ENCODE assay signal across 30 cellular contexts in genomic region chr15:42201801-42202200, GRCh38. TPM values are rescaled to one million over a fixed set of nuclear protein-coding genes. Genes with fewer than 3 reads are reported as not detected.
"Had no signal": no experiment of that assay in that cellular context is flagged by ENCODE, and none has a peak within 500 bp of the region (broad histone marks: within the 10 kb centered on the region; RNA-seq: fewer than 3 reads in every experiment).

No MANE protein-coding gene starts in this region.

- H3K36me3 ChIP-seq: uterus had no signal

- H3K27me3 Mint-ChIP-seq: stimulated activated memory B cell treated with anti-CD40 and anti-IgM and Interleukin-4, amounts not matched to agents 10 μg/mL and 1 μg/mL and 100 μg/mL, for 72 hours; stimulated activated naive B cell treated with anti-CD40 and anti-IgM and Interleukin-4, amounts not matched to agents 10 μg/mL and 1 μg/mL and 100 μg/mL, for 72 hours; stimulated activated naive CD8-positive, alpha-beta T cell treated with anti-CD3 and anti-CD28 coated beads, Interleukin-15, amount 100 ng/mL, for 72 hours; stimulated activated naive CD8-positive, alpha-beta T cell treated with anti-CD3 and anti-CD28 coated beads, Interleukin-15, Interleukin-2, amounts not matched to agents 100 ng/mL and 50 ng/mL, for 24 hours; type B pancreatic cell had no signal

- ATAC-seq: stimulated activated effector memory CD8-positive, alpha-beta T cell treated with anti-CD3 and anti-CD28 coated beads, Interleukin-12 subunit alpha, Interleukin-12 subunit beta, amount 100 ng/mL, for 72 hours; stimulated activated memory B cell treated with anti-CD40 and anti-IgM and Interleukin-4, amounts not matched to agents 10 μg/mL and 1 μg/mL and 100 μg/mL, for 72 hours; stimulated activated naive B cell treated with anti-CD40 and anti-IgM and Interleukin-4, amounts not matched to agents 10 μg/mL and 1 μg/mL and 100 μg/mL, for 72 hours; stimulated activated naive CD8-positive, alpha-beta T cell treated with anti-CD3 and anti-CD28 coated beads, Interleukin-15, amount 100 ng/mL, for 72 hours; stimulated activated naive CD8-positive, alpha-beta T cell treated with anti-CD3 and anti-CD28 coated beads, Interleukin-15, Interleukin-2, amounts not matched to agents 100 U/mL and 50 U/mL, for 24 hours; upper lobe of right lung had no signal

- H3K4me3 Mint-ChIP-seq: stimulated activated effector memory CD8-positive, alpha-beta T cell treated with anti-CD3 and anti-CD28 coated beads, Interleukin-12 subunit alpha, Interleukin-12 subunit beta, amount 100 ng/mL, for 72 hours; stimulated activated memory B cell treated with anti-CD40 and anti-IgM and Interleukin-4, amounts not matched to agents 10 μg/mL and 1 μg/mL and 100 μg/mL, for 72 hours; stimulated activated naive B cell treated with anti-CD40 and anti-IgM and Interleukin-4, amounts not matched to agents 10 μg/mL and 1 μg/mL and 100 μg/mL, for 72 hours; stimulated activated naive CD8-positive, alpha-beta T cell treated with anti-CD3 and anti-CD28 coated beads, Interleukin-15, amount 100 ng/mL, for 72 hours; stimulated activated naive CD8-positive, alpha-beta T cell treated with anti-CD3 and anti-CD28 coated beads, Interleukin-15, Interleukin-2, amounts not matched to agents 100 ng/mL and 50 ng/mL, for 24 hours; type B pancreatic cell had no signal

- H3K27me3 ChIP-seq: stomach, suprapubic skin, testis, thyroid gland, tibial artery, tibial nerve, transverse colon, upper lobe of left lung, upper lobe of right lung, uterus, vagina had no signal

- H3K9me3 Mint-ChIP-seq: stimulated activated effector memory CD8-positive, alpha-beta T cell treated with anti-CD3 and anti-CD28 coated beads, Interleukin-12 subunit alpha, Interleukin-12 subunit beta, amount 100 ng/mL, for 72 hours; stimulated activated memory B cell treated with anti-CD40 and anti-IgM and Interleukin-4, amounts not matched to agents 10 μg/mL and 1 μg/mL and 100 μg/mL, for 72 hours; stimulated activated naive B cell treated with anti-CD40 and anti-IgM and Interleukin-4, amounts not matched to agents 10 μg/mL and 1 μg/mL and 100 μg/mL, for 72 hours; stimulated activated naive CD8-positive, alpha-beta T cell treated with anti-CD3 and anti-CD28 coated beads, Interleukin-15, amount 100 ng/mL, for 72 hours; stimulated activated naive CD8-positive, alpha-beta T cell treated with anti-CD3 and anti-CD28 coated beads, Interleukin-15, Interleukin-2, amounts not matched to agents 100 ng/mL and 50 ng/mL, for 24 hours; type B pancreatic cell had no signal

- DNase-seq: stimulated activated CD4-positive, alpha-beta T cell treated with anti-CD3 and anti-CD28 coated beads, Interleukin-2, amount 100 ng/mL, for 48 hours; stimulated activated CD4-positive, alpha-beta T cell treated with anti-CD3 and anti-CD28 coated beads, Interleukin-4, amount 100 ng/mL, for 1 hour; stimulated activated CD4-positive, alpha-beta T cell treated with anti-CD3 and anti-CD28 coated beads, Interleukin-4, amount 100 ng/mL, for 24 hours; stimulated activated CD4-positive, alpha-beta T cell treated with anti-CD3 and anti-CD28 coated beads, Interleukin-4, amount 100 ng/mL, for 4 hours; stimulated activated CD8-positive, alpha-beta memory T cell treated with anti-CD3 and anti-CD28 coated beads, Interleukin-4, amount 100 ng/mL, for 48 hours; stimulated activated naive B cell treated with anti-CD40 and anti-IgM and Interleukin-4, amounts not matched to agents 10 μg/mL and 1 μg/mL and 100 μg/mL, for 72 hours; stimulated activated naive CD4-positive, alpha-beta T cell; stimulated activated naive CD4-positive, alpha-beta T cell treated with Interleukin-2 at 50 U/mL for 16 hours; stimulated activated naive CD8-positive, alpha-beta T cell treated with anti-CD3 and anti-CD28 coated beads, Interleukin-15, amount 100 ng/mL, for 72 hours; stimulated activated naive CD8-positive, alpha-beta T cell treated with anti-CD3 and anti-CD28 coated beads, Interleukin-15, Interleukin-2, amounts not matched to agents 100 U/mL and 50 U/mL, for 24 hours; stomach; substantia nigra; testis; thyroid gland; tibial artery; transverse colon; upper lobe of left lung; upper lobe of right lung; uterus had no signal

- H3K27ac Mint-ChIP-seq: stimulated activated memory B cell treated with anti-CD40 and anti-IgM and Interleukin-4, amounts not matched to agents 10 μg/mL and 1 μg/mL and 100 μg/mL, for 72 hours; stimulated activated naive B cell treated with anti-CD40 and anti-IgM and Interleukin-4, amounts not matched to agents 10 μg/mL and 1 μg/mL and 100 μg/mL, for 72 hours; stimulated activated naive CD8-positive, alpha-beta T cell treated with anti-CD3 and anti-CD28 coated beads, Interleukin-15, Interleukin-2, amounts not matched to agents 100 ng/mL and 50 ng/mL, for 24 hours had no signal

- H3K4me1 ChIP-seq: uterus had no signal

- H3K9me3 ChIP-seq: stomach, suprapubic skin, testis, thoracic aorta, thyroid gland, tibial artery, tibial nerve, transverse colon, upper lobe of left lung, upper lobe of right lung, uterus, vagina had no signal

- FAIRE-seq: urothelium cell line had no signal

- H3K4me3 ChIP-seq: stomach, suprapubic skin, testis, thoracic aorta, thyroid gland, tibial artery, tibial nerve, transverse colon, upper lobe of left lung, upper lobe of right lung, uterus, vagina had no signal

- H3K27ac ChIP-seq: stomach, suprapubic skin, testis, thoracic aorta, thyroid gland, tibial artery, tibial nerve, transverse colon, upper lobe of left lung, upper lobe of right lung, uterus, vagina had no signal

RNA-seq across cellular contexts. Expression of gene PLA2G4F, which starts 45.4 kb away (rescaled TPM):
- total RNA-seq: subcutaneous adipose tissue, temporal lobe, tibial nerve had no signal
